In genomic region chrX:119468930-119469635, GRCh38 we compare ENCODE assay signal across 1 cellular context.
TF ChIP-seq lines count a peak whose summit lies in the region.

No MANE protein-coding gene starts in this region.

TF ChIP-seq in GM12878, 131 proteins besides CTCF, POLR2A, EP300 and RAD21 (continued from another document and continues in another):
- no peak for TF ChIP-seq IRF5 (IDR thresholded peaks at IDR 0.05; ENCODE audit: borderline replicate concordance)
- no peak for TF ChIP-seq KAT2A (conservative IDR thresholded peaks at IDR 0.05; ENCODE audit: control insufficient read depth, low read depth, low read length)
- peak; percentile 41 for TF ChIP-seq NRF1 (conservative IDR thresholded peaks at IDR 0.05; ENCODE audit: low read depth, low read length)
- TF ChIP-seq MEF2B (IDR thresholded peaks at IDR 0.05; ENCODE audit: partially characterized antibody, poor library complexity, severe bottlenecking): no peak
- peak; percentile 79; the same call in 1 of the 2 replicates for TF ChIP-seq ZNF592 (IDR thresholded peaks at IDR 0.05)
- TF ChIP-seq MAX (IDR thresholded peaks at IDR 0.05; ENCODE audit: low read depth, low read length): no peak
- TF ChIP-seq HSF1 (IDR thresholded peaks at IDR 0.05; ENCODE audit: low read depth, low read length): no peak
- no peak for TF ChIP-seq ZSCAN29 (IDR thresholded peaks at IDR 0.05)
- no peak for TF ChIP-seq SPI1 (IDR thresholded peaks at IDR 0.05; ENCODE audit: borderline replicate concordance, insufficient read depth, low read depth, low read length)
- TF ChIP-seq ZBTB40 (IDR thresholded peaks at IDR 0.05; ENCODE audit: borderline replicate concordance): no peak
- TF ChIP-seq ZZZ3 (IDR thresholded peaks at IDR 0.05; ENCODE audit: control insufficient read depth, insufficient read length, low read depth): no peak
- TF ChIP-seq RBBP5 (conservative IDR thresholded peaks at IDR 0.05): no peak
- no peak for TF ChIP-seq SMC3 (IDR thresholded peaks at IDR 0.05; ENCODE audit: borderline replicate concordance, low read length)
- TF ChIP-seq PML (IDR thresholded peaks at IDR 0.05; ENCODE audit: low read length): no peak; the same call in 1 of the 2 replicates
- TF ChIP-seq ZBED1 (IDR thresholded peaks at IDR 0.05; ENCODE audit: borderline replicate concordance): no peak
- TF ChIP-seq CBFB (IDR thresholded peaks at IDR 0.05; ENCODE audit: low read depth): 0 out of 2 replicates have a peak, but pooled peaks have one; percentile 3
- peak; percentile 55 for TF ChIP-seq NR2C1 (IDR thresholded peaks at IDR 0.05)
- TF ChIP-seq TARDBP (IDR thresholded peaks at IDR 0.05; ENCODE audit: borderline replicate concordance): no peak
- TF ChIP-seq ZBTB4 (CRISPR knock-in tag; IDR thresholded peaks at IDR 0.05): no peak
- no peak for TF ChIP-seq NR2C2 (IDR thresholded peaks at IDR 0.05; ENCODE audit: borderline replicate concordance, control insufficient read depth, insufficient read length, low read depth)
- no peak for TF ChIP-seq NFYA (IDR thresholded peaks at IDR 0.05; ENCODE audit: borderline replicate concordance, low read depth, low read length)
- TF ChIP-seq SMARCA5 (IDR thresholded peaks at IDR 0.05): peak; percentile 83; the same call in 1 of the 2 replicates
- TF ChIP-seq BCLAF1 (IDR thresholded peaks at IDR 0.05): no peak
- TF ChIP-seq BCL3 (IDR thresholded peaks at IDR 0.05; ENCODE audit: borderline replicate concordance, insufficient read depth, low read depth, low read length, poor library complexity, severe bottlenecking): no peak
- TF ChIP-seq RELA (IDR thresholded peaks at IDR 0.05; ENCODE audit: borderline replicate concordance, partially characterized antibody): no peak
- no peak for TF ChIP-seq NFXL1 (IDR thresholded peaks at IDR 0.05; ENCODE audit: borderline replicate concordance)
- no peak for TF ChIP-seq RCOR1 (conservative IDR thresholded peaks at IDR 0.05; ENCODE audit: low read depth, low read length)
- no peak for TF ChIP-seq RAD51 (IDR thresholded peaks at IDR 0.05)
- no peak for TF ChIP-seq HDAC2 (IDR thresholded peaks at IDR 0.05)
- no peak for TF ChIP-seq ZNF207 (IDR thresholded peaks at IDR 0.05; ENCODE audit: borderline replicate concordance)
- peak; percentile 22 to 37; a peak in 1 of 4 replicates for TF ChIP-seq SRF (IDR thresholded peaks at IDR 0.05; ENCODE audit: low read depth in 2 of 2, low read length in 2 of 2)
- no peak for TF ChIP-seq EED (IDR thresholded peaks at IDR 0.05; ENCODE audit: low read depth)
- TF ChIP-seq BCL11A (IDR thresholded peaks at IDR 0.05; ENCODE audit: low read depth, low read length): no peak
- no peak for TF ChIP-seq BRCA1 (IDR thresholded peaks at IDR 0.05; ENCODE audit: low read depth, low read length)
- no peak for TF ChIP-seq CEBPB (IDR thresholded peaks at IDR 0.05; ENCODE audit: borderline replicate concordance in 1 of 2, low read depth in 2 of 2, low read length in 2 of 2)
- TF ChIP-seq NKRF (conservative IDR thresholded peaks at IDR 0.05): peak; percentile 38; the same call in 1 of the 2 replicates
- no peak for TF ChIP-seq WRNIP1 (IDR thresholded peaks at IDR 0.05; ENCODE audit: borderline replicate concordance, low read depth, low read length)
- TF ChIP-seq EGR1 (IDR thresholded peaks at IDR 0.05; ENCODE audit: borderline replicate concordance in 1 of 2, low read depth in 2 of 2, low read length in 2 of 2): peak; percentile 50 to 97
- no peak for TF ChIP-seq PAX8 (IDR thresholded peaks at IDR 0.05)
